1 cellular context compared by ENCODE assay signal in genomic region chrX:94635003-94635402, GRCh38.
TF ChIP-seq lines count a peak whose summit lies in the region.

No MANE protein-coding gene starts in this region.

TF ChIP-seq in HEK293, 187 proteins besides CTCF, POLR2A, EP300 and RAD21 (continued from another document):
- TF ChIP-seq ELK4 (IDR thresholded peaks at IDR 0.05; ENCODE audit: borderline replicate concordance, low read depth, low read length) (no peak), ZNF544 (tag by site-specific recombination; IDR thresholded peaks at IDR 0.05) (no peak), ZNF114 (tag by site-specific recombination; IDR thresholded peaks at IDR 0.05) (no peak), ZNF585B (tag by site-specific recombination; IDR thresholded peaks at IDR 0.05) (peak; percentile 93)
- TF ChIP-seq, protein P1, sequence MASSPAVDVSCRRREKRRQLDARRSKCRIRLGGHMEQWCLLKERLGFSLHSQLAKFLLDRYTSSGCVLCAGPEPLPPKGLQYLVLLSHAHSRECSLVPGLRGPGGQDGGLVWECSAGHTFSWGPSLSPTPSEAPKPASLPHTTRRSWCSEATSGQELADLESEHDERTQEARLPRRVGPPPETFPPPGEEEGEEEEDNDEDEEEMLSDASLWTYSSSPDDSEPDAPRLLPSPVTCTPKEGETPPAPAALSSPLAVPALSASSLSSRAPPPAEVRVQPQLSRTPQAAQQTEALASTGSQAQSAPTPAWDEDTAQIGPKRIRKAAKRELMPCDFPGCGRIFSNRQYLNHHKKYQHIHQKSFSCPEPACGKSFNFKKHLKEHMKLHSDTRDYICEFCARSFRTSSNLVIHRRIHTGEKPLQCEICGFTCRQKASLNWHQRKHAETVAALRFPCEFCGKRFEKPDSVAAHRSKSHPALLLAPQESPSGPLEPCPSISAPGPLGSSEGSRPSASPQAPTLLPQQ (tag by site-specific recombination; IDR thresholded peaks at IDR 0.05), result no peak
